ENCODE assay signal across 1 cellular context in the genomic region with DNA sequence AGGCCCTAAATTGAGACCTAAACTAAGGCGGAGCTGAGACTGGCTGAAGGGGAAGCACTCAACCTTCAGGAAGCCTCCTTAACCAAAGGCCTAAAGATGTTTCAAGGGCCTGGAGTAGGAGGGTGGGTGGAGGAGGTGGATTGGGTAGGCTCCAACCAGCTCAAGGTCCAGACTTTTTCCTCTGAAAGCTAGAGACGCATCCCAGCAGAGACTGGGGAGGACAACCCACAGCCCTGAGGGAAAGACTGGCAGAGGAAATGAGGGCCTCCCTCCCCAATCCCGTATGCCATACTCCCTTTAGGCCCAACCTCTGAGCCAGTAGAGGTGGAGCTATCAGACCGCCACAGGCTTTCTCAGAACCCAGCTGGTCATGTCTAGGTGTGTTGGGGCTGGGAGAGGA.
TF ChIP-seq lines count a peak whose summit lies in the region.

No MANE protein-coding gene starts in this region.

TF ChIP-seq in HepG2, 621 proteins besides CTCF, POLR2A, EP300 and RAD21:
- TF ChIP-seq U2AF1 (optimal IDR thresholded peaks at IDR 0.05; ENCODE audit: low read depth, low read length) (no peak), ZNF878 (CRISPR knock-in tag; IDR thresholded peaks at IDR 0.05) (no peak), ZNF317 (CRISPR knock-in tag; IDR thresholded peaks at IDR 0.05) (no peak)
